22 cellular contexts compared by ENCODE assay signal in genomic region chr3:196600359-196600758, GRCh38. TPM values are rescaled to one million over a fixed set of nuclear protein-coding genes. Genes with fewer than 3 reads are reported as not detected.
DNase-seq lines count a peak whose midpoint lies in the region; ATAC-seq, FAIRE-seq and TF ChIP-seq lines count a peak whose summit lies in the region.
"Had no signal": no experiment of that assay in that cellular context is flagged by ENCODE, and none has a peak within 500 bp of the region (broad histone marks: within the 10 kb centered on the region; RNA-seq: fewer than 3 reads in every experiment).

No MANE protein-coding gene starts in this region.

- TF ChIP-seq CTCF in HepG2 (CRISPR knock-in tag; IDR thresholded peaks at IDR 0.05) (no peak), right lobe of liver (IDR thresholded peaks at IDR 0.05) (no peak), K562 (IDR thresholded peaks at IDR 0.05 in 2 of 3, conservative IDR thresholded peaks at IDR 0.05 in 1 of 3; ENCODE audit: insufficient read depth in 2 of 3, low read depth in 1 of 3, low read length in 3 of 3) (no peak), neutrophil (IDR thresholded peaks at IDR 0.05) (no peak)

- no peaks in the 10 kb centered on the region for H3K36me3 Mint-ChIP-seq in CD8-positive, alpha-beta memory T cell

- no peaks in the 10 kb centered on the region for H3K9me1 ChIP-seq in K562 (ENCODE audit: control insufficient read depth, insufficient read depth, low read length)

- BruUV-seq in HepG2 (replicated peaks; lab: Mats Ljungman, UMichigan) (no TSS peak), K562 (replicated peaks; lab: Mats Ljungman, UMichigan) (no TSS peak)

- no peaks in the 10 kb centered on the region for H3K79me2 ChIP-seq in HepG2 (ENCODE audit: insufficient read depth, low read length)
- no peaks in the 10 kb centered on the region for H3K79me2 ChIP-seq in K562 (ENCODE audit: control insufficient read depth, insufficient read depth, low read length)

- H3K4me2 ChIP-seq in HepG2 (ENCODE audit: low read depth, low read length) (no peak overlapping the region), K562 (ENCODE audit: insufficient read depth, low read length) (no peak overlapping the region; the same call in 1 of the 2 replicates)
- H3K4me2 ChIP-seq: GM23338 had no signal

- H3K4me1 Mint-ChIP-seq in CD8-positive, alpha-beta memory T cell, result peaks cover 14 to 22% (median 15%) of the 10 kb centered on the region in 3 donors
- H3K4me1 Mint-ChIP-seq: GM23338 had no signal

- no peaks in the 10 kb centered on the region for H3K9me3 Mint-ChIP-seq in CD8-positive, alpha-beta memory T cell
- H3K9me3 Mint-ChIP-seq: CD4-positive, alpha-beta T cell; GM23338; HFFc6 had no signal

- H3K27me3 ChIP-seq in HepG2 (ENCODE audit: control insufficient read depth in 1 of 2, insufficient read depth in 2 of 2, low read length in 2 of 2) (peaks cover 2 to 28% of the 10 kb centered on the region in 2 experiments), right lobe of liver (no peaks in the 10 kb centered on the region), K562 (ENCODE audit: control insufficient read depth in 2 of 2, insufficient read depth in 2 of 2, low read length in 2 of 2) (no peaks in the 10 kb centered on the region), neutrophil (no peaks in the 10 kb centered on the region)
- H3K27me3 ChIP-seq in CD8-positive, alpha-beta memory T cell (ENCODE audit: insufficient read depth, low read length, poor library complexity, severe bottlenecking), result no peaks in the 10 kb centered on the region
- H3K27me3 ChIP-seq: BE2C had no signal

- CTCF ChIA-PET in HepG2 (lab: Yijun Ruan, JAX; ENCODE audit: low intra/inter-chr PET ratio, low total read pairs) (no interaction called here), K562 (lab: Yijun Ruan, JAX; ENCODE audit: low intra/inter-chr PET ratio) (interaction anchor here (0.6 kb wide), 1 partner anchor 587 kb away, joined by 3 read pairs; no protein-coding TSS in a partner anchor)
- CTCF ChIA-PET in CD8-positive, alpha-beta memory T cell (lab: Charles Lee), result no interaction called here

- 71% methylated on average over 7 of the region's 7 CpGs for WGBS in HepG2 (ENCODE audit: low lambda C conversion rate)
- WGBS in right lobe of liver (ENCODE audit: insufficient coverage, low coverage, low lambda C conversion rate, missing lambda C conversion rate), result 85% methylated on average over 7 of the region's 7 CpGs
- WGBS in K562 (ENCODE audit: insufficient coverage, low coverage, missing lambda C conversion rate), result 79% methylated on average over 7 of the region's 7 CpGs

- H3K9me3 ChIP-seq in HepG2 (ENCODE audit: low read length), result no peaks in the 10 kb centered on the region
- no peaks in the 10 kb centered on the region for H3K9me3 ChIP-seq in right lobe of liver
- H3K9me3 ChIP-seq in K562 (replicated peaks; ENCODE audit: control insufficient read depth, insufficient read depth, low read depth, low read length), result no peaks in the 10 kb centered on the region
- no peaks in the 10 kb centered on the region for H3K9me3 ChIP-seq in neutrophil
- no peaks in the 10 kb centered on the region for H3K9me3 ChIP-seq in CD8-positive, alpha-beta memory T cell (ENCODE audit: low read length)
- H3K9me3 ChIP-seq: BE2C had no signal

- H3K4me3 Mint-ChIP-seq in CD8-positive, alpha-beta memory T cell, result peak overlapping the region in 1 of 7 donors; percentile 48
- H3K4me3 Mint-ChIP-seq: CD4-positive, alpha-beta T cell; GM23338; HFFc6 had no signal

- in situ Hi-C loops in HepG2 (cut with HindIII; ENCODE audit: extremely low pct_ligation_motif_present, low pct_unique_long_range_greater_than_20kb), result no loop called here
- in situ Hi-C loops in K562 (cut with MboI), result loop anchor here (10.0 kb wide), 1 partner anchor 374 kb away; no protein-coding TSS in a partner anchor

- FAIRE-seq in HepG2 (lab: Jason Lieb, UNC) (no peak), K562 (lab: Jason Lieb, UNC) (peak; percentile 29)
- FAIRE-seq: A204.1, GM12892, GM18507, H54 had no signal

- TF ChIP-seq EP300 in HepG2 (IDR thresholded peaks at IDR 0.05; ENCODE audit: low read depth in 2 of 2, low read length in 2 of 2), result no peak
- TF ChIP-seq EP300 in HepG2 (CRISPR knock-in tag; IDR thresholded peaks at IDR 0.05; ENCODE audit: borderline replicate concordance), result no peak
- no peak for TF ChIP-seq EP300 in K562 (IDR thresholded peaks at IDR 0.05; ENCODE audit: low read length)

- TF ChIP-seq RAD21 in HepG2 (CRISPR knock-in tag; IDR thresholded peaks at IDR 0.05), result no peak
- no peak for TF ChIP-seq RAD21 in K562 (CRISPR knock-in tag; conservative IDR thresholded peaks at IDR 0.05 in 1 of 2, IDR thresholded peaks at IDR 0.05 in 1 of 2)

- H2AFZ ChIP-seq in HepG2 (ENCODE audit: low read length) (no peak overlapping the region), K562 (ENCODE audit: low read depth, low read length) (peak overlapping the region; percentile 83)
- H2AFZ ChIP-seq: GM23338 had no signal

- intact Hi-C loops in HepG2 (cut with micrococcal nuclease; ENCODE audit: unreplicated experiment) (no loop called here), right lobe of liver (cut with DNase I) (no loop called here), K562 (cut with micrococcal nuclease) (no loop called here)

- peaks cover 49% of the 10 kb centered on the region for H3K4me1 ChIP-seq in HepG2 (ENCODE audit: insufficient read depth, low read length)
- H3K4me1 ChIP-seq in right lobe of liver, result no peaks in the 10 kb centered on the region
- peaks cover 8 to 21% of the 10 kb centered on the region in 2 experiments; a peak in 4 of 5 replicates for H3K4me1 ChIP-seq in K562 (replicated peaks in 1 of 2; ENCODE audit: control insufficient read depth in 2 of 2, insufficient read depth in 2 of 2, low read length in 2 of 2)
- H3K4me1 ChIP-seq in neutrophil (ENCODE audit: control insufficient read depth in 1 of 2, insufficient read depth in 1 of 2, low read depth in 1 of 2, low read length in 1 of 2), result peaks cover 32 to 50% of the 10 kb centered on the region in 2 experiments
- H3K4me1 ChIP-seq in CD8-positive, alpha-beta memory T cell (ENCODE audit: insufficient read depth, low read length), result peaks cover 6% of the 10 kb centered on the region
- H3K4me1 ChIP-seq: BE2C had no signal

- H3K27ac Mint-ChIP-seq in CD8-positive, alpha-beta memory T cell, result no peak overlapping the region
- H3K27ac Mint-ChIP-seq: CD4-positive, alpha-beta T cell; GM23338; HFFc6 had no signal

- H3K4me3 ChIP-seq in HepG2 (replicated peaks in 1 of 3; ENCODE audit: insufficient read depth in 1 of 3, low read depth in 2 of 3, low read length in 3 of 3), result no peak overlapping the region
- no peak overlapping the region for H3K4me3 ChIP-seq in right lobe of liver
- no peak overlapping the region for H3K4me3 ChIP-seq in K562
- no peak overlapping the region for H3K4me3 ChIP-seq in neutrophil (ENCODE audit: low read depth in 1 of 2, low read length in 1 of 2)
- H3K4me3 ChIP-seq in CD8-positive, alpha-beta memory T cell (ENCODE audit: low read length), result no peak overlapping the region
- H3K4me3 ChIP-seq: GM23338 had no signal

- POLR2A ChIA-PET in HepG2 (lab: Yijun Ruan, JAX), result no interaction called here
- POLR2A ChIA-PET in K562 (lab: Yijun Ruan, JAX), result no interaction called here
- POLR2A ChIA-PET in CD8-positive, alpha-beta memory T cell (lab: Charles Lee), result no interaction called here

- H3K36me3 ChIP-seq in HepG2 (replicated peaks in 1 of 2; ENCODE audit: control insufficient read depth in 1 of 2, insufficient read depth in 2 of 2, low read length in 2 of 2) (no peaks in the 10 kb centered on the region), right lobe of liver (no peaks in the 10 kb centered on the region), K562 (ENCODE audit: control insufficient read depth, insufficient read depth, low read length) (no peaks in the 10 kb centered on the region), neutrophil (no peaks in the 10 kb centered on the region)
- no peaks in the 10 kb centered on the region for H3K36me3 ChIP-seq in CD8-positive, alpha-beta memory T cell (ENCODE audit: insufficient read depth, low read length)
- H3K36me3 ChIP-seq: BE2C had no signal

- H3K9ac ChIP-seq in HepG2 (ENCODE audit: insufficient read depth, low read depth, low read length) (no peak overlapping the region), K562 (ENCODE audit: insufficient read depth in 1 of 2, low read depth in 2 of 2, low read length in 2 of 2) (no peak overlapping the region)

- H3K27ac ChIP-seq in HepG2 (ENCODE audit: extremely low read length, insufficient read depth, low read length), result no peak overlapping the region
- H3K27ac ChIP-seq in right lobe of liver, result no peak overlapping the region
- H3K27ac ChIP-seq in K562 (ENCODE audit: extremely low read depth, low read depth, low read length), result no peak overlapping the region
- H3K27ac ChIP-seq in neutrophil, result peak overlapping the region; percentile 79
- H3K27ac ChIP-seq in CD8-positive, alpha-beta memory T cell (ENCODE audit: low read depth, low read length), result no peak overlapping the region
- H3K27ac ChIP-seq: C4-2B, HL-60 had no signal

- no peaks in the 10 kb centered on the region for H4K20me1 ChIP-seq in HepG2 (ENCODE audit: insufficient read depth, low read length)
- no peaks in the 10 kb centered on the region for H4K20me1 ChIP-seq in K562 (replicated peaks; ENCODE audit: control insufficient read depth, insufficient read depth, low read length)

- ATAC-seq in HepG2, result no peak
- no peak for ATAC-seq in right lobe of liver
- no peak for ATAC-seq in K562
- ATAC-seq: GM23338 had no signal

- TF ChIP-seq POLR2A in HepG2 (IDR thresholded peaks at IDR 0.05; ENCODE audit: insufficient read depth in 1 of 2, low read depth in 2 of 2, low read length in 2 of 2) (no peak), right lobe of liver (IDR thresholded peaks at IDR 0.05) (no peak), K562 (conservative IDR thresholded peaks at IDR 0.05) (no peak)

- H3K27me3 Mint-ChIP-seq in CD8-positive, alpha-beta memory T cell, result peaks cover 5 to 16% of the 10 kb centered on the region in 2 donors
- H3K27me3 Mint-ChIP-seq: CD4-positive, alpha-beta T cell had no signal

- DNase-seq in HepG2 (ENCODE audit: low spot score) (no peak), right lobe of liver (no peak), K562 (ENCODE audit: extremely low read depth in 1 of 4, low spot score in 3 of 4) (no peak)
- no peak for DNase-seq in activated CD4-positive, CD25-positive, alpha-beta regulatory T cell (lab: John Stamatoyannopoulos, UW)
- no peak for DNase-seq in CD8-positive, alpha-beta memory T cell
- DNase-seq: ACHN; BE2C; CD4-positive, alpha-beta T cell; DMS153; DMS79; GDM1; HCEC 1CT; HFFc6 had no signal

RNA-seq across cellular contexts. Expression of gene FBXO45, which starts 31.9 kb away (rescaled TPM):
- total RNA-seq in HepG2 (2016; rRNA removed; fragmentation: Illumina TruSeq; extraction: Trizol) (12.1 and 18.4 TPM in 2 replicates), right lobe of liver (1 to 10 TPM; 3.8 to 5.5 (median 4.4) TPM), K562 (2014; rRNA removed) (25.4 and 28.9 TPM in 2 replicates), K562 (2014; rRNA removed; fragmentation: Illumina TruSeq; extraction: Trizol) (52.8 and 56.1 TPM in 2 replicates), K562 (2015; rRNA removed; fragmentation: Illumina TruSeq; extraction: Trizol) (41.0 and 44.3 TPM in 2 replicates), K562 (2021) (33.3 and 37.0 TPM in 2 replicates)
- 1.4 and 2.1 TPM in 2 replicates for total RNA-seq in HepG2 (2016; cell fraction: cytosol; rRNA removed; fragmentation: Illumina TruSeq; extraction: Trizol; ENCODE audit: low read depth)
- total RNA-seq in HepG2 (2016; cell fraction: insoluble cytoplasmic fraction; rRNA removed; fragmentation: Illumina TruSeq; extraction: Trizol), result 12.2 and 16.6 TPM in 2 replicates
- total RNA-seq in HepG2 (2016; cell fraction: membrane; rRNA removed; fragmentation: Illumina TruSeq; extraction: Trizol), result 9.5 and 10.4 TPM in 2 replicates
- 6.9 and 8.6 TPM in 2 replicates for total RNA-seq in HepG2 (2016; cell fraction: nucleus; rRNA removed; fragmentation: Illumina TruSeq; extraction: Trizol)
- polyA plus RNA-seq in HepG2 (2011; rRNA removed) (4.9 and 7.0 TPM in 2 replicates), K562 (2011; rRNA removed) (25.7 and 38.6 TPM in 2 replicates), K562 (2014; fragmentation: Illumina TruSeq; extraction: Trizol) (31.9 and 39.7 TPM in 2 replicates), K562 (2014; fragmentation: Nextera tagmentation; extraction: Ambion mirVana) (10 to 100 TPM; 15.2 to 17.2 TPM), K562 (2014; rRNA removed) (26.5 and 28.3 TPM in 2 replicates)
- 2.7 and 4.4 TPM in 2 replicates for polyA plus RNA-seq in HepG2 (2011; cell fraction: cytosol; rRNA removed)
- 1.4 and 1.7 TPM in 2 replicates for polyA plus RNA-seq in HepG2 (2011; cell fraction: nucleus; rRNA removed)
- polyA plus RNA-seq in HepG2 (2012), result 7.8 and 9.3 TPM in 2 replicates
- 1.4 and 1.6 TPM in 2 replicates for polyA plus RNA-seq in HepG2 (2016; cell fraction: cytosol; fragmentation: Illumina TruSeq; extraction: Trizol; ENCODE audit: low read depth)
- 17.1 and 19.3 TPM in 2 replicates for polyA plus RNA-seq in HepG2 (2016; cell fraction: insoluble cytoplasmic fraction; fragmentation: Illumina TruSeq; extraction: Trizol; ENCODE audit: low read depth)
- 7.4 and 8.0 TPM in 2 replicates for polyA plus RNA-seq in HepG2 (2016; cell fraction: membrane; fragmentation: Illumina TruSeq; extraction: Trizol; ENCODE audit: low read depth)
- 8.4 and 9.2 TPM in 2 replicates for polyA plus RNA-seq in HepG2 (2016; cell fraction: nucleus; fragmentation: Illumina TruSeq; extraction: Trizol; ENCODE audit: insufficient read depth, low read depth)
- 2.6 and 8.3 TPM in 2 replicates for polyA minus RNA-seq in HepG2 (2011; rRNA and poly(A)+ RNA removed; ENCODE audit: low replicate concordance)
- polyA minus RNA-seq in HepG2 (2011; cell fraction: cytosol; rRNA and poly(A)+ RNA removed), result 4.6 and 5.3 TPM in 2 replicates
- polyA minus RNA-seq in HepG2 (2011; cell fraction: nucleus; rRNA and poly(A)+ RNA removed), result 4.2 and 4.5 TPM in 2 replicates
- 9.1 and 31.6 TPM in 2 replicates for total RNA-seq in K562 (2011; cell fraction: chromatin; rRNA removed; ENCODE audit: low replicate concordance)
- total RNA-seq in K562 (2011; cell fraction: nucleolus; rRNA removed), result 6.2 and 7.5 TPM in 2 replicates
- 11.7 and 16.8 TPM in 2 replicates for total RNA-seq in K562 (2011; cell fraction: nucleoplasm; rRNA removed)
- polyA plus RNA-seq in K562 (2011; cell fraction: cytosol; rRNA removed), result 6.1 and 11.0 TPM in 2 replicates
- 5.6 and 8.1 TPM in 2 replicates for polyA plus RNA-seq in K562 (2011; cell fraction: nucleus; rRNA removed)
- polyA plus RNA-seq in K562 (2012), result 17.9 and 26.4 TPM in 2 replicates
- polyA minus RNA-seq in K562 (2011; rRNA and poly(A)+ RNA removed), result 48.5 and 48.9 TPM in 2 replicates
- 12.7 and 16.2 TPM in 2 replicates for polyA minus RNA-seq in K562 (2011; cell fraction: cytosol; rRNA and poly(A)+ RNA removed)
- polyA minus RNA-seq in K562 (2011; cell fraction: nucleus; rRNA and poly(A)+ RNA removed), result 4.3 and 6.6 TPM in 2 replicates
- total RNA-seq in CD8-positive, alpha-beta memory T cell, result 10 to 100 TPM; 29.3 to 30.1 TPM
- 5.6 TPM for polyA plus RNA-seq in CD8-positive, alpha-beta memory T cell

RNA-seq across cellular contexts. Expression of gene WDR53, which starts 32.0 kb away (rescaled TPM):
- total RNA-seq in HepG2 (2016; rRNA removed; fragmentation: Illumina TruSeq; extraction: Trizol) (7.7 and 16.4 TPM in 2 replicates), right lobe of liver (1 to 10 TPM; 1.5 to 5.8 (median 4.3) TPM), K562 (2014; rRNA removed) (10.9 and 13.0 TPM in 2 replicates), K562 (2014; rRNA removed; fragmentation: Illumina TruSeq; extraction: Trizol) (20.9 and 23.9 TPM in 2 replicates), K562 (2015; rRNA removed; fragmentation: Illumina TruSeq; extraction: Trizol) (19.3 and 19.6 TPM in 2 replicates), K562 (2021) (14.6 and 15.9 TPM in 2 replicates)
- total RNA-seq in HepG2 (2016; cell fraction: cytosol; rRNA removed; fragmentation: Illumina TruSeq; extraction: Trizol; ENCODE audit: low read depth), result 2.8 and 5.5 TPM in 2 replicates
- total RNA-seq in HepG2 (2016; cell fraction: insoluble cytoplasmic fraction; rRNA removed; fragmentation: Illumina TruSeq; extraction: Trizol), result 9.8 and 13.8 TPM in 2 replicates
- total RNA-seq in HepG2 (2016; cell fraction: membrane; rRNA removed; fragmentation: Illumina TruSeq; extraction: Trizol), result 6.5 and 7.9 TPM in 2 replicates
- total RNA-seq in HepG2 (2016; cell fraction: nucleus; rRNA removed; fragmentation: Illumina TruSeq; extraction: Trizol), result 5.2 and 7.0 TPM in 2 replicates
- polyA plus RNA-seq in HepG2 (2011; rRNA removed) (3.5 and 4.1 TPM in 2 replicates), K562 (2011; rRNA removed) (11.6 and 16.7 TPM in 2 replicates), K562 (2014; fragmentation: Illumina TruSeq; extraction: Trizol) (21.9 and 22.2 TPM in 2 replicates), K562 (2014; fragmentation: Nextera tagmentation; extraction: Ambion mirVana) (10 to 100 TPM; 21.6 to 34.5 TPM), K562 (2014; rRNA removed) (21.4 and 23.8 TPM in 2 replicates)
- 3.7 and 3.9 TPM in 2 replicates for polyA plus RNA-seq in HepG2 (2011; cell fraction: cytosol; rRNA removed)
- polyA plus RNA-seq in HepG2 (2011; cell fraction: nucleus; rRNA removed), result 2.9 and 3.9 TPM in 2 replicates
- polyA plus RNA-seq in HepG2 (2012), result 6.1 and 9.5 TPM in 2 replicates
- 3.1 and 3.4 TPM in 2 replicates for polyA plus RNA-seq in HepG2 (2016; cell fraction: cytosol; fragmentation: Illumina TruSeq; extraction: Trizol; ENCODE audit: low read depth)
- 17.3 and 18.0 TPM in 2 replicates for polyA plus RNA-seq in HepG2 (2016; cell fraction: insoluble cytoplasmic fraction; fragmentation: Illumina TruSeq; extraction: Trizol; ENCODE audit: low read depth)
- 5.2 and 5.5 TPM in 2 replicates for polyA plus RNA-seq in HepG2 (2016; cell fraction: membrane; fragmentation: Illumina TruSeq; extraction: Trizol; ENCODE audit: low read depth)
- polyA plus RNA-seq in HepG2 (2016; cell fraction: nucleus; fragmentation: Illumina TruSeq; extraction: Trizol; ENCODE audit: insufficient read depth, low read depth), result 13.6 and 14.4 TPM in 2 replicates
- 3.2 and 15.2 TPM in 2 replicates for polyA minus RNA-seq in HepG2 (2011; rRNA and poly(A)+ RNA removed; ENCODE audit: low replicate concordance)
- 1.8 and 2.3 TPM in 2 replicates for polyA minus RNA-seq in HepG2 (2011; cell fraction: cytosol; rRNA and poly(A)+ RNA removed)
- 2.1 and 4.0 TPM in 2 replicates for polyA minus RNA-seq in HepG2 (2011; cell fraction: nucleus; rRNA and poly(A)+ RNA removed)
- 12.4 and 21.6 TPM in 2 replicates for total RNA-seq in K562 (2011; cell fraction: chromatin; rRNA removed; ENCODE audit: low replicate concordance)
- 5.2 and 8.3 TPM in 2 replicates for total RNA-seq in K562 (2011; cell fraction: nucleolus; rRNA removed)
- total RNA-seq in K562 (2011; cell fraction: nucleoplasm; rRNA removed), result 10.3 and 12.6 TPM in 2 replicates
- polyA plus RNA-seq in K562 (2011; cell fraction: cytosol; rRNA removed), result 6.0 and 10.4 TPM in 2 replicates
- polyA plus RNA-seq in K562 (2011; cell fraction: nucleus; rRNA removed), result 6.8 and 8.3 TPM in 2 replicates
- polyA plus RNA-seq in K562 (2012), result 14.7 and 19.2 TPM in 2 replicates
- 16.8 and 17.7 TPM in 2 replicates for polyA minus RNA-seq in K562 (2011; rRNA and poly(A)+ RNA removed)
- polyA minus RNA-seq in K562 (2011; cell fraction: cytosol; rRNA and poly(A)+ RNA removed), result 4.5 and 4.8 TPM in 2 replicates
- polyA minus RNA-seq in K562 (2011; cell fraction: nucleus; rRNA and poly(A)+ RNA removed), result 2.6 and 3.2 TPM in 2 replicates
- total RNA-seq in CD8-positive, alpha-beta memory T cell, result 10 to 100 TPM; 26.7 to 28.8 TPM
- polyA plus RNA-seq in CD8-positive, alpha-beta memory T cell, result 21.5 TPM

RNA-seq across cellular contexts. Expression of gene NRROS, which starts 39.1 kb away (rescaled TPM):
- total RNA-seq in HepG2 (2016; rRNA removed; fragmentation: Illumina TruSeq; extraction: Trizol), result not detected in 2 replicates
- total RNA-seq in HepG2 (2016; cell fraction: cytosol; rRNA removed; fragmentation: Illumina TruSeq; extraction: Trizol; ENCODE audit: low read depth), result not detected in 2 replicates
- not detected in 2 replicates for total RNA-seq in HepG2 (2016; cell fraction: insoluble cytoplasmic fraction; rRNA removed; fragmentation: Illumina TruSeq; extraction: Trizol)
- total RNA-seq in HepG2 (2016; cell fraction: membrane; rRNA removed; fragmentation: Illumina TruSeq; extraction: Trizol), result not detected in 2 replicates
- not detected in 2 replicates for total RNA-seq in HepG2 (2016; cell fraction: nucleus; rRNA removed; fragmentation: Illumina TruSeq; extraction: Trizol)
- not detected in 2 replicates for polyA plus RNA-seq in HepG2 (2011; rRNA removed)
- polyA plus RNA-seq in HepG2 (2011; cell fraction: cytosol; rRNA removed), result not detected in 2 replicates
- not detected in 2 replicates for polyA plus RNA-seq in HepG2 (2011; cell fraction: nucleus; rRNA removed)
- polyA plus RNA-seq in HepG2 (2012), result not detected in 2 replicates
- polyA plus RNA-seq in HepG2 (2016; cell fraction: cytosol; fragmentation: Illumina TruSeq; extraction: Trizol; ENCODE audit: low read depth), result not detected in 2 replicates
- polyA plus RNA-seq in HepG2 (2016; cell fraction: insoluble cytoplasmic fraction; fragmentation: Illumina TruSeq; extraction: Trizol; ENCODE audit: low read depth), result not detected in 2 replicates
- polyA plus RNA-seq in HepG2 (2016; cell fraction: membrane; fragmentation: Illumina TruSeq; extraction: Trizol; ENCODE audit: low read depth), result not detected in 2 replicates
- not detected in 2 replicates for polyA plus RNA-seq in HepG2 (2016; cell fraction: nucleus; fragmentation: Illumina TruSeq; extraction: Trizol; ENCODE audit: insufficient read depth, low read depth)
- polyA minus RNA-seq in HepG2 (2011; rRNA and poly(A)+ RNA removed; ENCODE audit: low replicate concordance), result not detected in 2 replicates
- not detected in 2 replicates for polyA minus RNA-seq in HepG2 (2011; cell fraction: cytosol; rRNA and poly(A)+ RNA removed)
- polyA minus RNA-seq in HepG2 (2011; cell fraction: nucleus; rRNA and poly(A)+ RNA removed), result not detected in 2 replicates
- 1 to 10 TPM; 1.2 to 4.0 (median 2.1) TPM for total RNA-seq in right lobe of liver
- 7.2 and 22.0 TPM in 2 replicates for total RNA-seq in K562 (2011; cell fraction: chromatin; rRNA removed; ENCODE audit: low replicate concordance)
- 15.8 and 20.0 TPM in 2 replicates for total RNA-seq in K562 (2011; cell fraction: nucleolus; rRNA removed)
- 8.9 and 10.3 TPM in 2 replicates for total RNA-seq in K562 (2011; cell fraction: nucleoplasm; rRNA removed)
- 4.6 and 6.9 TPM in 2 replicates for total RNA-seq in K562 (2014; rRNA removed)
- total RNA-seq in K562 (2014; rRNA removed; fragmentation: Illumina TruSeq; extraction: Trizol), result 1.2 and 2.1 TPM in 2 replicates
- total RNA-seq in K562 (2015; rRNA removed; fragmentation: Illumina TruSeq; extraction: Trizol), result 3.7 and 3.8 TPM in 2 replicates
- 13.0 and 13.8 TPM in 2 replicates for total RNA-seq in K562 (2021)
- polyA plus RNA-seq in K562 (2011; rRNA removed), result 2.2 and 7.1 TPM in 2 replicates
- polyA plus RNA-seq in K562 (2011; cell fraction: cytosol; rRNA removed), result 2.7 and 5.0 TPM in 2 replicates
- 5.4 and 8.2 TPM in 2 replicates for polyA plus RNA-seq in K562 (2011; cell fraction: nucleus; rRNA removed)
- polyA plus RNA-seq in K562 (2012), result 16.4 and 25.4 TPM in 2 replicates
- polyA plus RNA-seq in K562 (2014; fragmentation: Illumina TruSeq; extraction: Trizol), result 5.4 and 8.9 TPM in 2 replicates
- polyA plus RNA-seq in K562 (2014; fragmentation: Nextera tagmentation; extraction: Ambion mirVana), result under 1 TPM; 0.34 to 0.35 TPM
- 4.6 and 6.4 TPM in 2 replicates for polyA plus RNA-seq in K562 (2014; rRNA removed)
- 3.0 and 3.7 TPM in 2 replicates for polyA minus RNA-seq in K562 (2011; rRNA and poly(A)+ RNA removed)
- polyA minus RNA-seq in K562 (2011; cell fraction: cytosol; rRNA and poly(A)+ RNA removed), result 5.2 and 6.3 TPM in 2 replicates
- polyA minus RNA-seq in K562 (2011; cell fraction: nucleus; rRNA and poly(A)+ RNA removed), result 2.1 and 4.6 TPM in 2 replicates
- 10 to 100 TPM; 15.6 to 17.0 TPM for total RNA-seq in CD8-positive, alpha-beta memory T cell
- polyA plus RNA-seq in CD8-positive, alpha-beta memory T cell, result 3.5 TPM
- total RNA-seq: IMR-90 had no signal

Comparison
In these comparisons a context has a peak if more than half of its experiments do, and no peak if none do; other contexts are left out.
1. Of the 241 proteins assayed by ChIP-seq in both HepG2 and K562: peak only in HepG2: none; only in K562: KDM1A; in both: ZNF121; in neither: 239.